ENCODE assay signal across 30 cellular contexts in the genomic region with DNA sequence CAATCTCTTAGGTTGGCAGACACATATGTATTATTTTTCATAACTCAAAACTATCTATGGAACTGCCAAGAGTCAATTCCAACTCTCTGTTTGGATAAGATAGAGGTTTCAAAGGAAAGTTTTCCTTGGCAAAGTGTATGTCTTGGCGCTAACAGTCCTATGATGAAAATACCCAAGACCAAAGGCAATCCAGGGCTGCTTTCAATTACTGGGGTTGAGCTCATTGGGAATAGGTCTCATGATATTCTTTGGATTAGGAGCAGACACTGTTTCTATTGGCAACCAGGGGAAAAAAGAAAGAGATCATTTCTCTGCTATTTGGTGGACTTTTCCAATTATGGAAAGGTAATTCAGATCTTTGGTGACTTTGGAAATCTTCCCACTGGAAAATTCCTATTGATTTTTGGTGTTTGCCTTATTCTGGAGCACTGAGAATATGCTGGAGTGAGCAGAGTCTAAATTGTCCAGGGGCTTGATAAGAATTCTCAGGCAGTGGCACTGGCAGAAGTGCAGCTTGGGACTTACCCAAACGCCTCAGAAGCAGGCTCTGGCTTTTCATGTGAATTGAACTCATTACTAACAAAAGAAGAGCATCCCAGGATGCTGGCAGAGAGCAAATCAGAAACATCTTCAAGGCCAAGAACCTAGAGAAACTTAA. TPM values are rescaled to one million over a fixed set of nuclear protein-coding genes. Genes with fewer than 3 reads are reported as not detected.
DNase-seq lines count a peak whose midpoint lies in the region; ATAC-seq, FAIRE-seq and TF ChIP-seq lines count a peak whose summit lies in the region.
"Had no signal": no experiment of that assay in that cellular context is flagged by ENCODE, and none has a peak within 500 bp of the region (broad histone marks: within the 10 kb centered on the region; RNA-seq: fewer than 3 reads in every experiment).

No MANE protein-coding gene starts in this region.

- H3K9me3 ChIP-seq in heart right ventricle (peaks cover 0 to 17% (median 5%) of the 10 kb centered on the region in 11 donors), small intestine (ENCODE audit: control insufficient read depth, low read depth) (no peaks in the 10 kb centered on the region)
- H3K9me3 ChIP-seq: SJCRH30 had no signal

- H3K4me1 ChIP-seq in heart right ventricle, result peaks cover 0 to 16% (median 6%) of the 10 kb centered on the region in 9 donors
- no peaks in the 10 kb centered on the region for H3K4me1 ChIP-seq in small intestine (ENCODE audit: control insufficient read depth in 2 of 2, insufficient read depth in 1 of 2, low read depth in 1 of 2, low read length in 1 of 2)
- no peaks in the 10 kb centered on the region for H3K4me1 ChIP-seq in foreskin keratinocyte
- H3K4me1 ChIP-seq: Caco-2, stomach had no signal

- 59 to 63% methylated on average over 2 of the region's 2 CpGs for WGBS in heart right ventricle, 2 donors
- 45 to 68% (median 66%) methylated on average over 2 of the region's 2 CpGs for WGBS in small intestine, 3 donors

- TF ChIP-seq CTCF in heart right ventricle (IDR thresholded peaks at IDR 0.05) (no peak), foreskin keratinocyte (conservative IDR thresholded peaks at IDR 0.05) (no peak)

- DNase-seq in G401 (ENCODE audit: low spot score) (peak; percentile 10), astrocyte of the hippocampus (ENCODE audit: low read depth, low spot score) (peak; percentile 55), heart right ventricle (no peak), sciatic nerve (ENCODE audit: low spot score) (no peak), pons (ENCODE audit: low spot score) (no peak), small intestine (no peak), foreskin keratinocyte (no peak)
- no peak for DNase-seq in activated CD8-positive, alpha-beta memory T cell treated with anti-CD3 and anti-CD28 coated beads, Interleukin-2, amount 50 U/mL, for 48 hours
- DNase-seq: ACHN; activated CD4-positive, CD25-positive, alpha-beta regulatory T cell; activated CD8-positive, alpha-beta memory T cell treated with anti-CD3 and anti-CD28 coated beads, Interleukin-2, amount 10 ng/mL, durations not matched to agents 7 days and 5 days; activated naive CD4-positive, alpha-beta T cell treated with anti-CD3 and anti-CD28 coated beads, Interleukin-2, amount 10 ng/mL, durations not matched to agents 7 days and 5 days; amniotic stem cell; C1 segment of cervical spinal cord; Caco-2; DMS79; GF-D8; H7; mesendoderm; NCI-H1105; NCI-H2029; NCI-H2227 treated with DMSO at 0.1 percent for 48 hours; NCI-H748 treated with DMSO at 0.1 percent for 48 hours; SJCRH30; stomach; T-helper 1 cell had no signal

- ATAC-seq in heart right ventricle (peak in 6 of 8 donors; percentile 48 to 86 (median 66)), sciatic nerve (peak; percentile 95), foreskin keratinocyte (no peak)
- ATAC-seq: activated CD8-positive, alpha-beta memory T cell treated with anti-CD3 and anti-CD28 coated beads, Interleukin-2, amount 10 ng/mL, durations not matched to agents 7 days and 5 days had no signal

- in situ Hi-C loops in G401 (cut with HindIII; ENCODE audit: low sequenced_read_pairs), result no loop called here

- FAIRE-seq in small intestine (lab: Jason Lieb, UNC), result no peak
- FAIRE-seq: endometrium, RCC 7860 had no signal

- H3K27ac ChIP-seq in heart right ventricle (no peak overlapping the region), small intestine (ENCODE audit: low read depth in 1 of 2, low read length in 1 of 2) (no peak overlapping the region), foreskin keratinocyte (no peak overlapping the region)
- H3K27ac ChIP-seq: cardiac muscle cell, SJCRH30 had no signal

- H3K27me3 ChIP-seq in heart right ventricle, result peaks cover 0 to 22% (median 13%) of the 10 kb centered on the region in 7 donors
- H3K27me3 ChIP-seq in small intestine (ENCODE audit: control insufficient read depth in 2 of 2, insufficient read depth in 2 of 2, low read length in 2 of 2), result no peaks in the 10 kb centered on the region
- peaks cover 72% of the 10 kb centered on the region for H3K27me3 ChIP-seq in foreskin keratinocyte
- H3K27me3 ChIP-seq: cardiac muscle cell, SJCRH30 had no signal

- H3K36me3 ChIP-seq in heart right ventricle (no peaks in the 10 kb centered on the region), small intestine (ENCODE audit: control insufficient read depth in 2 of 2, insufficient read depth in 2 of 2, low read length in 2 of 2) (no peaks in the 10 kb centered on the region)
- H3K36me3 ChIP-seq: cardiac muscle cell, SJCRH30, stomach had no signal

- intact Hi-C loops in heart right ventricle (cut with DNase I) (no loop called here), sciatic nerve (cut with DNase I) (no loop called here)

- no peak overlapping the region for H3K4me3 ChIP-seq in heart right ventricle
- H3K4me3 ChIP-seq in small intestine (ENCODE audit: low read depth in 1 of 2, low read length in 2 of 2), result no peak overlapping the region
- H3K4me3 ChIP-seq: cardiac muscle cell, SJCRH30, skin epidermis, stomach had no signal

RNA-seq across cellular contexts. Expression of a gene that starts 20.4 kb away (rescaled TPM):
- 0.55 and 0.92 TPM in 2 replicates for total RNA-seq in G401 (2014; rRNA removed; shearing (Covaris generic))
- total RNA-seq in heart right ventricle (10 to 100 TPM; 13.4 to 31.6 (median 18.3) TPM), sciatic nerve (28.2 TPM), foreskin keratinocyte (18.9 and 20.6 TPM in 2 replicates)
- polyA plus RNA-seq in heart right ventricle (10 to 100 TPM in 1 of 2 donors, 1 to 10 TPM in 1; 6.1 to 11.0 TPM), small intestine (10 to 100 TPM; 10.7 to 17.8 (median 12.5) TPM), foreskin keratinocyte (6.7 and 8.2 TPM in 2 replicates)

Comparison
In these comparisons a context has a peak if more than half of its experiments do, and no peak if none do; other contexts are left out.
1. DNase-seq: peak in G401 (single experiment) and astrocyte of the hippocampus (single experiment); none in heart right ventricle (0 of 2), sciatic nerve (single experiment), activated CD8-positive, alpha-beta memory T cell treated with anti-CD3 and anti-CD28 coated beads, Interleukin-2, amount 50 U/mL, for 48 hours (single experiment), pons (single experiment), small intestine (single experiment) and foreskin keratinocyte (0 of 2).